Comparison of ENCODE assay signal across 1 cellular context in the genomic region with DNA sequence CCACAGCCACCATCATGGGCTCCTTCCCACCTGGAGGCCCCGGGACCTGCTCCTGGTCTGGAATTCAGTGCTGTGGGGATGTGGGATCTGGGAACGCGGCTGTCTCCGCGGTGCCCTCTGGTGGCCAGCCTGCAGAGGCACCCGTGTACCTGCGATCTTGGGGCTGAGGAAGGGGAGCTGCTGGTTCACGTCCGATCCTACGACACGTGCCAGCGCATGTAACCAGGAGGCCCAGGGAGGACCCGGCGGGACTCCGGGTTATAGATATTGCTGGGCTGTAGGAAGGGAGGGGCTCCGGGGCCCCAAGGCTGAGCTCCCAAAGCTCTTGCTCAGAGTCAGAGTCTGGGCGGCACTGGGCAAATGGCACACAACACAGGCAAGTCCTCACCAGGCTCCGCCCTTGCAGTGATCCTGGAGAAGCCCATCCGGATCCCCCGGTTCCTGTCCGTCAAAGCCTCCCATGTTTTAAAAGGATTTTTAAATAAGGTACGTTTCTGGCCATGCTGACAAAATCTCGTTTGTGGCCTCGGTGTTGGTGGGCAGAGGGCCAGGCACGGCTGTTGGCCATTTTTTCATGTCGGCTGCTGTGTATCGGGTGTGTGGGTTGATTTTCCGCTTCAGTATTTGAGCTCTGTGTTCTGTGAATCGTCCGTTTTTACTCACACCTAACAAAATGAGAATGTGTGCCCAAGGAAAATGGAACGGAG.
TF ChIP-seq lines count a peak whose summit lies in the region.

No MANE protein-coding gene starts in this region.

TF ChIP-seq in K562, 482 proteins besides CTCF, POLR2A, EP300 and RAD21 (continued from another document and continues in another):
- TF ChIP-seq TEAD1 (CRISPR knock-in tag; IDR thresholded peaks at IDR 0.05), result peak in 1 of 2 experiments; percentile 20; a peak in 1 of 4 replicates
- 0 out of 2 replicates have a peak, but pooled peaks have one; percentile 47 for TF ChIP-seq MTA3 (IDR thresholded peaks at IDR 0.05; ENCODE audit: borderline replicate concordance)
- peak; percentile 46; the same call in 1 of the 2 replicates for TF ChIP-seq RB1 (IDR thresholded peaks at IDR 0.05; ENCODE audit: low read depth)
- no peak for TF ChIP-seq KDM5B (IDR thresholded peaks at IDR 0.05; ENCODE audit: insufficient replicate concordance, low read depth, low read length)
- TF ChIP-seq FOXA3 (CRISPR knock-in tag; conservative IDR thresholded peaks at IDR 0.05 in 1 of 2, IDR thresholded peaks at IDR 0.05 in 1 of 2), result 0 out of 4 replicates have a peak, but pooled peaks of 1 of the 2 experiments have one; percentile 24
- peak; percentile 33; the same call in 1 of the 2 replicates for TF ChIP-seq KLF16 (IDR thresholded peaks at IDR 0.05)
- TF ChIP-seq TCF7 (IDR thresholded peaks at IDR 0.05; ENCODE audit: borderline replicate concordance), result peak; percentile 33; the same call in 1 of the 2 replicates
- no peak for TF ChIP-seq ZFP36 (IDR thresholded peaks at IDR 0.05; ENCODE audit: low read depth, low read length, partially characterized antibody)
- TF ChIP-seq, protein P1, sequence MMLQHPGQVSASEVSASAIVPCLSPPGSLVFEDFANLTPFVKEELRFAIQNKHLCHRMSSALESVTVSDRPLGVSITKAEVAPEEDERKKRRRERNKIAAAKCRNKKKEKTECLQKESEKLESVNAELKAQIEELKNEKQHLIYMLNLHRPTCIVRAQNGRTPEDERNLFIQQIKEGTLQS (IDR thresholded peaks at IDR 0.05), result no peak
- TF ChIP-seq, protein P1 (CRISPR knock-in tag; conservative IDR thresholded peaks at IDR 0.05), result no peak
- TF ChIP-seq NR4A1 (CRISPR knock-in tag; IDR thresholded peaks at IDR 0.05), result no peak
- TF ChIP-seq NR4A1 (tag; IDR thresholded peaks at IDR 0.05), result 0 out of 2 replicates have a peak, but pooled peaks have one; percentile 26
- 0 out of 2 replicates have a peak, but pooled peaks have one; percentile 22 for TF ChIP-seq ZNF384 (IDR thresholded peaks at IDR 0.05; ENCODE audit: low read depth, low read length)
- no peak for TF ChIP-seq ATF1 (CRISPR knock-in tag; IDR thresholded peaks at IDR 0.05)
- TF ChIP-seq ATF1 (tag; IDR thresholded peaks at IDR 0.05), result 0 out of 2 replicates have a peak, but pooled peaks have one; percentile 19
- peak; percentile 14; the same call in 1 of the 2 replicates for TF ChIP-seq STAG1 (CRISPR knock-in tag; IDR thresholded peaks at IDR 0.05; ENCODE audit: borderline replicate concordance)
- peak; percentile 48; the same call in 1 of the 2 replicates for TF ChIP-seq CREM (IDR thresholded peaks at IDR 0.05; ENCODE audit: low read depth)
- no peak for TF ChIP-seq PML (IDR thresholded peaks at IDR 0.05; ENCODE audit: low read length)
- TF ChIP-seq SMC3 (conservative IDR thresholded peaks at IDR 0.05; ENCODE audit: insufficient read depth, low read depth, low read length), result peak; percentile 72
- TF ChIP-seq MAZ (CRISPR knock-in tag; conservative IDR thresholded peaks at IDR 0.05 in 1 of 2, IDR thresholded peaks at IDR 0.05 in 1 of 2), result peak in 1 of 2 experiments; percentile 65; a peak in 2 of 4 replicates
- TF ChIP-seq RCOR1 (IDR thresholded peaks at IDR 0.05; ENCODE audit: borderline replicate concordance in 1 of 2, low read depth in 2 of 2, low read length in 2 of 2), result peak in 1 of 2 experiments; percentile 51; a peak in 1 of 4 replicates
- peak; percentile 26; the same call in 1 of the 2 replicates for TF ChIP-seq POLR2G (IDR thresholded peaks at IDR 0.05; ENCODE audit: low read depth, low read length)
- TF ChIP-seq, protein P2, sequence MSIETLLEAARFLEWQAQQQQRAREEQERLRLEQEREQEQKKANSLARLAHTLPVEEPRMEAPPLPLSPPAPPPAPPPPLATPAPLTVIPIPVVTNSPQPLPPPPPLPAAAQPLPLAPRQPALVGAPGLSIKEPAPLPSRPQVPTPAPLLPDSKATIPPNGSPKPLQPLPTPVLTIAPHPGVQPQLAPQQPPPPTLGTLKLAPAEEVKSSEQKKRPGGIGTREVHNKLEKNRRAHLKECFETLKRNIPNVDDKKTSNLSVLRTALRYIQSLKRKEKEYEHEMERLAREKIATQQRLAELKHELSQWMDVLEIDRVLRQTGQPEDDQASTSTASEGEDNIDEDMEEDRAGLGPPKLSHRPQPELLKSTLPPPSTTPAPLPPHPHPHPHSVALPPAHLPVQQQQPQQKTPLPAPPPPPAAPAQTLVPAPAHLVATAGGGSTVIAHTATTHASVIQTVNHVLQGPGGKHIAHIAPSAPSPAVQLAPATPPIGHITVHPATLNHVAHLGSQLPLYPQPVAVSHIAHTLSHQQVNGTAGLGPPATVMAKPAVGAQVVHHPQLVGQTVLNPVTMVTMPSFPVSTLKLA (conservative IDR thresholded peaks at IDR 0.05), result peak; percentile 51 to 70; a peak in 3 of 4 replicates
- no peak for TF ChIP-seq ARHGAP35 (IDR thresholded peaks at IDR 0.05; ENCODE audit: partially characterized antibody)
- no peak for TF ChIP-seq KDM1A (IDR thresholded peaks at IDR 0.05)
- peak; percentile 47; the same call in 1 of the 2 replicates for TF ChIP-seq CTBP1 (IDR thresholded peaks at IDR 0.05; ENCODE audit: borderline replicate concordance)
- TF ChIP-seq ZBTB7A (IDR thresholded peaks at IDR 0.05; ENCODE audit: borderline replicate concordance, control insufficient read depth, low read depth, low read length), result peak; percentile 24; the same call in 1 of the 2 replicates
- TF ChIP-seq L3MBTL2 (IDR thresholded peaks at IDR 0.05), result peak; percentile 80
- peak; percentile 43 for TF ChIP-seq RBFOX2 (IDR thresholded peaks at IDR 0.05; ENCODE audit: low read depth, low read length)
- peak; percentile 44; the same call in 1 of the 2 replicates for TF ChIP-seq BCOR (IDR thresholded peaks at IDR 0.05)
- TF ChIP-seq, protein P3, sequence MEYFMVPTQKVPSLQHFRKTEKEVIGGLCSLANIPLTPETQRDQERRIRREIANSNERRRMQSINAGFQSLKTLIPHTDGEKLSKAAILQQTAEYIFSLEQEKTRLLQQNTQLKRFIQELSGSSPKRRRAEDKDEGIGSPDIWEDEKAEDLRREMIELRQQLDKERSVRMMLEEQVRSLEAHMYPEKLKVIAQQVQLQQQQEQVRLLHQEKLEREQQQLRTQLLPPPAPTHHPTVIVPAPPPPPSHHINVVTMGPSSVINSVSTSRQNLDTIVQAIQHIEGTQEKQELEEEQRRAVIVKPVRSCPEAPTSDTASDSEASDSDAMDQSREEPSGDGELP (CRISPR knock-in tag; IDR thresholded peaks at IDR 0.05; ENCODE audit: borderline replicate concordance), result peak; percentile 32; the same call in 1 of the 2 replicates
- TF ChIP-seq NRF1 (conservative IDR thresholded peaks at IDR 0.05 in 1 of 2, IDR thresholded peaks at IDR 0.05 in 1 of 2), result peak in 1 of 2 experiments; percentile 25; a peak in 3 of 4 replicates
- TF ChIP-seq, protein P4, sequence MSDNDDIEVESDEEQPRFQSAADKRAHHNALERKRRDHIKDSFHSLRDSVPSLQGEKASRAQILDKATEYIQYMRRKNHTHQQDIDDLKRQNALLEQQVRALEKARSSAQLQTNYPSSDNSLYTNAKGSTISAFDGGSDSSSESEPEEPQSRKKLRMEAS (CRISPR knock-in tag; IDR thresholded peaks at IDR 0.05), result peak; percentile 61; the same call in 1 of the 2 replicates
- no peak for TF ChIP-seq TOE1 (IDR thresholded peaks at IDR 0.05; ENCODE audit: borderline replicate concordance)
- TF ChIP-seq TOE1 (CRISPR knock-in tag; IDR thresholded peaks at IDR 0.05; ENCODE audit: borderline replicate concordance, low read depth), result peak; percentile 40; the same call in 1 of the 2 replicates
- 0 out of 4 replicates have a peak, but pooled peaks of 1 of the 2 experiments have one; percentile 14 for TF ChIP-seq NONO (IDR thresholded peaks at IDR 0.05; ENCODE audit: low read depth in 2 of 2, low read length in 1 of 2)
- TF ChIP-seq, protein P5, sequence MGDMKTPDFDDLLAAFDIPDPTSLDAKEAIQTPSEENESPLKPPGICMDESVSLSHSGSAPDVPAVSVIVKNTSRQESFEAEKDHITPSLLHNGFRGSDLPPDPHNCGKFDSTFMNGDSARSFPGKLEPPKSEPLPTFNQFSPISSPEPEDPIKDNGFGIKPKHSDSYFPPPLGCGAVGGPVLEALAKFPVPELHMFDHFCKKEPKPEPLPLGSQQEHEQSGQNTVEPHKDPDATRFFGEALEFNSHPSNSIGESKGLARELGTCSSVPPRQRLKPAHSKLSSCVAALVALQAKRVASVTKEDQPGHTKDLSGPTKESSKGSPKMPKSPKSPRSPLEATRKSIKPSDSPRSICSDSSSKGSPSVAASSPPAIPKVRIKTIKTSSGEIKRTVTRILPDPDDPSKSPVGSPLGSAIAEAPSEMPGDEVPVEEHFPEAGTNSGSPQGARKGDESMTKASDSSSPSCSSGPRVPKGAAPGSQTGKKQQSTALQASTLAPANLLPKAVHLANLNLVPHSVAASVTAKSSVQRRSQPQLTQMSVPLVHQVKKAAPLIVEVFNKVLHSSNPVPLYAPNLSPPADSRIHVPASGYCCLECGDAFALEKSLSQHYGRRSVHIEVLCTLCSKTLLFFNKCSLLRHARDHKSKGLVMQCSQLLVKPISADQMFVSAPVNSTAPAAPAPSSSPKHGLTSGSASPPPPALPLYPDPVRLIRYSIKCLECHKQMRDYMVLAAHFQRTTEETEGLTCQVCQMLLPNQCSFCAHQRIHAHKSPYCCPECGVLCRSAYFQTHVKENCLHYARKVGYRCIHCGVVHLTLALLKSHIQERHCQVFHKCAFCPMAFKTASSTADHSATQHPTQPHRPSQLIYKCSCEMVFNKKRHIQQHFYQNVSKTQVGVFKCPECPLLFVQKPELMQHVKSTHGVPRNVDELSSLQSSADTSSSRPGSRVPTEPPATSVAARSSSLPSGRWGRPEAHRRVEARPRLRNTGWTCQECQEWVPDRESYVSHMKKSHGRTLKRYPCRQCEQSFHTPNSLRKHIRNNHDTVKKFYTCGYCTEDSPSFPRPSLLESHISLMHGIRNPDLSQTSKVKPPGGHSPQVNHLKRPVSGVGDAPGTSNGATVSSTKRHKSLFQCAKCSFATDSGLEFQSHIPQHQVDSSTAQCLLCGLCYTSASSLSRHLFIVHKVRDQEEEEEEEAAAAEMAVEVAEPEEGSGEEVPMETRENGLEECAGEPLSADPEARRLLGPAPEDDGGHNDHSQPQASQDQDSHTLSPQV (IDR thresholded peaks at IDR 0.05), result peak; percentile 34; the same call in 1 of the 2 replicates
- TF ChIP-seq, protein P6, sequence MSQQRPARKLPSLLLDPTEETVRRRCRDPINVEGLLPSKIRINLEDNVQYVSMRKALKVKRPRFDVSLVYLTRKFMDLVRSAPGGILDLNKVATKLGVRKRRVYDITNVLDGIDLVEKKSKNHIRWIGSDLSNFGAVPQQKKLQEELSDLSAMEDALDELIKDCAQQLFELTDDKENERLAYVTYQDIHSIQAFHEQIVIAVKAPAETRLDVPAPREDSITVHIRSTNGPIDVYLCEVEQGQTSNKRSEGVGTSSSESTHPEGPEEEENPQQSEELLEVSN (IDR thresholded peaks at IDR 0.05; ENCODE audit: borderline replicate concordance in 1 of 2, extremely low read depth in 1 of 2, insufficient read depth in 1 of 2, insufficient read length in 1 of 2, low read depth in 1 of 2, low read length in 1 of 2, poor library complexity in 1 of 2, severe bottlenecking in 1 of 2), result peak in 1 of 2 experiments; percentile 67
- TF ChIP-seq GABPB1 (CRISPR knock-in tag; IDR thresholded peaks at IDR 0.05), result 0 out of 2 replicates have a peak, but pooled peaks have one; percentile 35
- peak; percentile 47; the same call in 1 of the 2 replicates for TF ChIP-seq JUND (IDR thresholded peaks at IDR 0.05; ENCODE audit: borderline replicate concordance, low read depth, low read length)
- TF ChIP-seq JUND (tag; IDR thresholded peaks at IDR 0.05; ENCODE audit: borderline replicate concordance, low read depth, low read length), result no peak; the same call in 2 of the 3 replicates
- TF ChIP-seq CXXC5 (CRISPR knock-in tag; IDR thresholded peaks at IDR 0.05), result peak; percentile 72
- peak; percentile 21; the same call in 1 of the 2 replicates for TF ChIP-seq TEAD4 (IDR thresholded peaks at IDR 0.05; ENCODE audit: low read length)
- no peak; the same call in 1 of the 2 replicates for TF ChIP-seq TEAD4 (CRISPR knock-in tag; IDR thresholded peaks at IDR 0.05; ENCODE audit: borderline replicate concordance)
- no peak for TF ChIP-seq SIN3B (IDR thresholded peaks at IDR 0.05; ENCODE audit: low read depth)
- TF ChIP-seq CBFA2T3 (IDR thresholded peaks at IDR 0.05), result no peak
